ENCODE assay signal across 12 cellular contexts in genomic region chr1:180227843-180228647, GRCh38. TPM values are rescaled to one million over a fixed set of nuclear protein-coding genes. Genes with fewer than 3 reads are reported as not detected.
DNase-seq lines count a peak whose midpoint lies in the region; ATAC-seq and TF ChIP-seq lines count a peak whose summit lies in the region.
"Had no signal": no experiment of that assay in that cellular context is flagged by ENCODE, and none has a peak within 500 bp of the region (broad histone marks: within the 10 kb centered on the region; RNA-seq: fewer than 3 reads in every experiment).

No MANE protein-coding gene starts in this region.

- no peaks in the 10 kb centered on the region for H3K36me3 Mint-ChIP-seq in CD8-positive, alpha-beta memory T cell
- H3K36me3 Mint-ChIP-seq in activated CD8-positive, alpha-beta T cell treated with anti-CD3 and anti-CD28 coated beads, Interleukin-2, amount 10 ng/mL, durations not matched to agents 7 days and 5 days (ENCODE audit: low read depth), result no peaks in the 10 kb centered on the region

- POLR2A ChIA-PET in CD8-positive, alpha-beta memory T cell (lab: Charles Lee), result no interaction called here
- POLR2A ChIA-PET in activated CD8-positive, alpha-beta T cell treated with anti-CD3 and anti-CD28 coated beads, Interleukin-2, amount 10 ng/mL, durations not matched to agents 7 days and 5 days (lab: Charles Lee), result no interaction called here

- no peak overlapping the region for H3K27ac ChIP-seq in CD8-positive, alpha-beta memory T cell (ENCODE audit: low read depth, low read length)
- H3K27ac ChIP-seq in psoas muscle, result no peak overlapping the region
- H3K27ac ChIP-seq: right lobe of liver, RWPE1 had no signal

- DNase-seq in CD1c-positive myeloid dendritic cell (ENCODE audit: extremely low spot score) (peak; percentile 25), left kidney (ENCODE audit: low read depth, low spot score) (peak; percentile 30), DMS153 (lab: John Stamatoyannopoulos, UW) (no peak), dedifferentiated amniotic fluid mesenchymal stem cell (ENCODE audit: extremely low spot score) (no peak), psoas muscle (no peak)
- no peak for DNase-seq in CD8-positive, alpha-beta memory T cell
- DNase-seq in activated CD8-positive, alpha-beta T cell treated with anti-CD3 and anti-CD28 coated beads, Interleukin-2, amount 10 ng/mL, durations not matched to agents 7 days and 5 days, result no peak
- DNase-seq: activated CD8-positive, alpha-beta memory T cell treated with anti-CD3 and anti-CD28 coated beads, Interleukin-2, amount 50 U/mL, for 48 hours; left cardiac atrium; right lobe of liver had no signal

- peaks cover 24% of the 10 kb centered on the region for H3K4me1 ChIP-seq in CD8-positive, alpha-beta memory T cell (ENCODE audit: insufficient read depth, low read length)
- H3K4me1 ChIP-seq in psoas muscle, result peaks cover 25% of the 10 kb centered on the region

- no peaks in the 10 kb centered on the region for H3K36me3 ChIP-seq in CD8-positive, alpha-beta memory T cell (ENCODE audit: insufficient read depth, low read length)
- no peaks in the 10 kb centered on the region for H3K36me3 ChIP-seq in psoas muscle (ENCODE audit: insufficient read depth in 1 of 2, low read depth in 1 of 2)
- H3K36me3 ChIP-seq: right lobe of liver had no signal

- CTCF ChIA-PET in CD8-positive, alpha-beta memory T cell (lab: Charles Lee), result no interaction called here
- CTCF ChIA-PET in activated CD8-positive, alpha-beta T cell treated with anti-CD3 and anti-CD28 coated beads, Interleukin-2, amount 10 ng/mL, durations not matched to agents 7 days and 5 days (lab: Charles Lee), result no interaction called here

- no peak for TF ChIP-seq CTCF in psoas muscle (IDR thresholded peaks at IDR 0.05)

- intact Hi-C loops in psoas muscle (cut with DNase I), result no loop called here

- H3K4me1 Mint-ChIP-seq in CD8-positive, alpha-beta memory T cell, result peaks cover 13 to 35% (median 16%) of the 10 kb centered on the region in 3 donors
- peaks cover 18% of the 10 kb centered on the region for H3K4me1 Mint-ChIP-seq in activated CD8-positive, alpha-beta T cell treated with anti-CD3 and anti-CD28 coated beads, Interleukin-2, amount 10 ng/mL, durations not matched to agents 7 days and 5 days (ENCODE audit: low read depth)

- H3K27me3 ChIP-seq in CD8-positive, alpha-beta memory T cell (ENCODE audit: insufficient read depth, low read length, poor library complexity, severe bottlenecking), result peaks cover 53% of the 10 kb centered on the region
- peaks cover 5 to 92% (median 40%) of the 10 kb centered on the region in 3 donors for H3K27me3 ChIP-seq in psoas muscle (ENCODE audit: insufficient read depth in 3 of 3, low read length in 2 of 3)

- ATAC-seq in activated CD8-positive, alpha-beta T cell treated with anti-CD3 and anti-CD28 coated beads, Interleukin-2, amount 10 ng/mL, durations not matched to agents 7 days and 5 days, result no peak
- no peak for ATAC-seq in psoas muscle

- peak overlapping the region; percentile 70 to 86 (median 75) for H3K4me3 Mint-ChIP-seq in CD8-positive, alpha-beta memory T cell
- H3K4me3 Mint-ChIP-seq in activated CD8-positive, alpha-beta T cell treated with anti-CD3 and anti-CD28 coated beads, Interleukin-2, amount 10 ng/mL, durations not matched to agents 7 days and 5 days, result peak overlapping the region; percentile 53

- H3K4me3 ChIP-seq in CD8-positive, alpha-beta memory T cell (ENCODE audit: low read length), result no peak overlapping the region
- H3K4me3 ChIP-seq in psoas muscle, result no peak overlapping the region
- H3K4me3 ChIP-seq: right lobe of liver had no signal

- no peaks in the 10 kb centered on the region for H3K9me3 Mint-ChIP-seq in CD8-positive, alpha-beta memory T cell
- H3K9me3 Mint-ChIP-seq in activated CD8-positive, alpha-beta T cell treated with anti-CD3 and anti-CD28 coated beads, Interleukin-2, amount 10 ng/mL, durations not matched to agents 7 days and 5 days (ENCODE audit: insufficient read depth), result no peaks in the 10 kb centered on the region

- no peaks in the 10 kb centered on the region for H3K9me3 ChIP-seq in CD8-positive, alpha-beta memory T cell (ENCODE audit: low read length)
- no peaks in the 10 kb centered on the region for H3K9me3 ChIP-seq in psoas muscle
- H3K9me3 ChIP-seq: right lobe of liver had no signal

- peak overlapping the region in 2 of 8 donors; percentile 12 to 41 for H3K27ac Mint-ChIP-seq in CD8-positive, alpha-beta memory T cell
- no peak overlapping the region for H3K27ac Mint-ChIP-seq in activated CD8-positive, alpha-beta T cell treated with anti-CD3 and anti-CD28 coated beads, Interleukin-2, amount 10 ng/mL, durations not matched to agents 7 days and 5 days

- H3K27me3 Mint-ChIP-seq in CD8-positive, alpha-beta memory T cell, result peaks cover 60 to 78% of the 10 kb centered on the region in 2 donors
- peaks cover 66% of the 10 kb centered on the region for H3K27me3 Mint-ChIP-seq in activated CD8-positive, alpha-beta T cell treated with anti-CD3 and anti-CD28 coated beads, Interleukin-2, amount 10 ng/mL, durations not matched to agents 7 days and 5 days (ENCODE audit: low read depth)

- 22 to 24% (median 24%) methylated on average over 17 of the region's 17 CpGs for WGBS in psoas muscle, 3 donors

RNA-seq across cellular contexts. Expression of gene LHX4, which starts 2.0 kb away (rescaled TPM):
- not detected for total RNA-seq in CD8-positive, alpha-beta memory T cell
- 0.08 TPM for polyA plus RNA-seq in CD8-positive, alpha-beta memory T cell
- total RNA-seq in activated CD8-positive, alpha-beta T cell treated with anti-CD3 and anti-CD28 coated beads, Interleukin-2, amount 10 ng/mL, durations not matched to agents 7 days and 5 days, result not detected
- total RNA-seq in psoas muscle, result not detected
- polyA plus RNA-seq in psoas muscle, result under 1 TPM in 2 of 3 donors, not detected in 1; 0.01 to 0.04 TPM
- total RNA-seq: glomerular endothelial cell, left cardiac atrium, right lobe of liver had no signal

Comparison
In these comparisons a context has a peak if more than half of its experiments do, and no peak if none do; other contexts are left out.
1. DNase-seq: peak in CD1c-positive myeloid dendritic cell (single experiment) and left kidney (single experiment); none in CD8-positive, alpha-beta memory T cell (0 of 5), activated CD8-positive, alpha-beta T cell treated with anti-CD3 and anti-CD28 coated beads, Interleukin-2, amount 10 ng/mL, durations not matched to agents 7 days and 5 days (single experiment), DMS153 (single experiment), dedifferentiated amniotic fluid mesenchymal stem cell (single experiment) and psoas muscle (0 of 2).